Comparison of ENCODE assay signal across 1 cellular context in the genomic region with DNA sequence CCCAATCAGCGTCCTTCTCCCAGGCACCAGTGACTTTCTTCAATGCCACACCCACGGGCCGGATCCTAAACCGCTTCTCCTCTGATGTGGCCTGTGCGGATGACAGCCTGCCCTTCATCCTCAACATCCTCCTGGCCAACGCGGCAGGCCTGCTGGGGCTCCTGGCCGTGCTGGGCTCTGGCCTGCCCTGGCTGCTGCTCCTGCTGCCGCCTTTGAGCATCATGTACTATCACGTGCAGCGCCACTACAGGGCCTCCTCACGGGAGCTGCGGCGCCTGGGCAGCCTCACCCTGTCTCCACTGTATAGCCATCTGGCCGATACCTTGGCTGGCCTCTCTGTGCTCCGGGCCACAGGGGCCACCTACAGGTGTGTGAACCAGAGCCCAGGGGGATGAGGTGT.
TF ChIP-seq lines count a peak whose summit lies in the region.

No MANE protein-coding gene starts in this region.

TF ChIP-seq in K562, 482 proteins besides CTCF, POLR2A, EP300 and RAD21:
- TF ChIP-seq NFIX (CRISPR knock-in tag; IDR thresholded peaks at IDR 0.05; ENCODE audit: low read depth) (no peak), ZNF707 (CRISPR knock-in tag; conservative IDR thresholded peaks at IDR 0.05) (no peak), GABPA (tag; conservative IDR thresholded peaks at IDR 0.05; ENCODE audit: low read depth) (no peak), POLR2G (IDR thresholded peaks at IDR 0.05; ENCODE audit: low read depth, low read length) (0 out of 2 replicates have a peak, but pooled peaks have one; percentile 19), SIN3B (IDR thresholded peaks at IDR 0.05; ENCODE audit: low read depth) (no peak)
- TF ChIP-seq, protein P1, sequence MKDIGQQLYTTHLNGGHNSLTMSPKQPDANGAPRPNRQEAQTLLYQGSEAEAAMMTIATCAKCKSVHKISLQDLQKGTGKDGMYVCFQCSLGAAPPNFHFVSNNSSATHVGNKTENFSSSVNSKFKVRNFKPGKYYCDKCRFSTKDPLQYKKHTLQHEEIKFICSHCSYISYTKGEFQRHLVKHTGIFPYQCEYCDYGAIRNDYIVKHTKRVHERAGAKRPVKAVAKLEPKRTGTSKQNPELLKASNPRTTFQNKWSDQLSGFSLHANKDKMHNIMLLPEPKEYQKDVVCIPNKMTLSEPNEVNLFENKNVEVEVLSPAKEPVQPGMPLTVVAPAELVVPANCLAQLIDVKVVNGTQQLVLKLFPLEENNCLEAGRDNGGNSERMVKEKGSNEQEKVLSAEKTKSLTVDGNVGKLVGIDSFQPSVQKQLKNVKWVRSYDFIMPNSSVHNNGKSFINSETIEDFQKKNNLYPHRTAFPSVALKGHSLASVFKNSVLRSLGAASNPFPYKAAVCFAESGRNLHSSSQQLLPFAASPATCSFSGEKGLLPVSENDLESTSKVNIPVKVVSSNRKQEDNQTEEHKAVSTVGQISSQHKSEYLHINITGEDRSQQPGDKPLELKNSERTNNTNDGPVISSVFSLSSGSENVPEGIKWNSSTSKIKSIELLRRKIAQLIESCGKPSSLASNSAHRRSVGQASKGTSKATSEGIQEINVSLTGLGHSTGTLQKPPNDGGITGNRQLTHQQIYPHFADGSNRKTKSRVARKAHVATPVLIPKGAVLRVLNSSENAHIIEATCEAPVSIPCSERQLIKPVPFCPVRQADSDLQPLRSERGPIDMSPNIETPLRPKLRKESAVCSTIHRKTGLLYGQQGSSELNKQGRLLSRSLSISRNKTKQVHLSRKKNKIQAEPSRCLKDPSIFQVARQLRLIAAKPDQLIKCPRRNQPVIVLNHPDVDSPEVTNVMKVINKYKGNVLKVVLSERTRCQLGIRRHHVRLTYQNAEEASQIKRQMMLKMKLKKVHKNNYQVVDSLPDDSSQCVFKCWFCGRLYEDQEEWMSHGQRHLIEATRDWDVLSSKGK (CRISPR knock-in tag; IDR thresholded peaks at IDR 0.05): no peak
